15 cellular contexts compared by ENCODE assay signal in genomic region chr10:13453896-13454295, GRCh38.
A peak's percentile ranks its signal among the peaks of the same experiment; 100 is the strongest.
DNase-seq lines count a peak whose midpoint lies in the region; ATAC-seq, FAIRE-seq and TF ChIP-seq lines count a peak whose summit lies in the region.
"Had no signal": no experiment of that assay in that cellular context is flagged by ENCODE, and none has a peak within 500 bp of the region (broad histone marks: within the 10 kb centered on the region; RNA-seq: fewer than 3 reads in every experiment).

No MANE protein-coding gene starts in this region.

- no peak overlapping the region for H2AFZ ChIP-seq in GM12878 (ENCODE audit: control insufficient read depth, low read depth, low read length)

- no peak overlapping the region for H3K27ac ChIP-seq in GM12878 (ENCODE audit: control insufficient read depth, insufficient read depth)
- H3K27ac ChIP-seq: A549, HL-60 had no signal

- H3K79me2 ChIP-seq in GM12878 (ENCODE audit: control insufficient read depth, insufficient read depth, low read length): no peaks in the 10 kb centered on the region

- no peak for TF ChIP-seq POLR2A in GM12878 (IDR thresholded peaks at IDR 0.05; ENCODE audit: low read depth, low read length)

- no peak overlapping the region for H3K4me3 ChIP-seq in GM12878
- H3K4me3 ChIP-seq: A549 had no signal

- ATAC-seq in GM12878 (peak; percentile 81), GM18868 (IDR thresholded peaks at IDR 0.05; ENCODE audit: unreplicated experiment) (no peak)
- ATAC-seq in stimulated activated memory B cell treated with anti-CD40 and anti-IgM and Interleukin-4, amounts not matched to agents 10 μg/mL and 1 μg/mL and 100 μg/mL, for 72 hours: peak; percentile 79
- ATAC-seq: A549 had no signal

- H3K36me3 Mint-ChIP-seq in stimulated activated memory B cell treated with anti-CD40 and anti-IgM and Interleukin-4, amounts not matched to agents 10 μg/mL and 1 μg/mL and 100 μg/mL, for 72 hours: no peaks in the 10 kb centered on the region

- no TSS peak for BruUV-seq in GM12878 (replicated peaks; lab: Mats Ljungman, UMichigan)

- POLR2A ChIA-PET in GM12878 (lab: Charles Lee): interaction anchor here (0.5 kb wide), 1 partner anchor 12 kb away, joined by 3 read pairs; no protein-coding TSS in a partner anchor

- H3K9ac ChIP-seq in GM12878 (ENCODE audit: control insufficient read depth, insufficient read depth, low read length): no peak overlapping the region

- FAIRE-seq in GM12878 (lab: Jason Lieb, UNC): no peak
- FAIRE-seq: A549 had no signal

- H3K4me1 ChIP-seq in GM12878 (ENCODE audit: control insufficient read depth, insufficient read depth, low read length): no peaks in the 10 kb centered on the region

- H3K9me3 ChIP-seq in GM12878 (replicated peaks; ENCODE audit: control insufficient read depth, insufficient read depth, low read length): no peaks in the 10 kb centered on the region
- H3K9me3 ChIP-seq: A549 had no signal

- SMC1A ChIA-PET in GM12878 (lab: Charles Lee; ENCODE audit: uncharacterized antibody, unreplicated experiment): interaction anchor here (0.7 to 2.1 kb wide), 3 partner anchors 12 to 29 kb away, joined by 3 to 6 read pairs (median 3); no protein-coding TSS in a partner anchor

- no peaks in the 10 kb centered on the region for H3K9me3 Mint-ChIP-seq in stimulated activated memory B cell treated with anti-CD40 and anti-IgM and Interleukin-4, amounts not matched to agents 10 μg/mL and 1 μg/mL and 100 μg/mL, for 72 hours
- H3K9me3 Mint-ChIP-seq: central memory CD8-positive, alpha-beta T cell had no signal

- in situ Hi-C loops in GM12878 (cut with MboI): no loop called here

- peak; percentile 56 for DNase-seq in activated CD4-positive, alpha-beta T cell treated with anti-CD3 and anti-CD28 coated beads for 48 hours
- no peak for DNase-seq in activated CD4-positive, alpha-beta T cell treated with anti-CD3 and anti-CD28 coated beads, Interleukin-2, amount 50 U/mL, for 4 hours
- peak; percentile 56 for DNase-seq in OCI-M1 (lab: John Stamatoyannopoulos, UW)
- DNase-seq in GM12878 (ENCODE audit: low read depth, low spot score): peak; percentile 16
- DNase-seq in COR-L47 (lab: John Stamatoyannopoulos, UW): no peak
- no peak for DNase-seq in cortex of kidney (lab: John Stamatoyannopoulos, UW)
- DNase-seq: DND-41, NCI-H226, T1000, trophoblast cell had no signal

- intact Hi-C loops in GM12878 (cut with micrococcal nuclease; ENCODE audit: unreplicated experiment): no loop called here

- TF ChIP-seq CTCF in GM12878 (IDR thresholded peaks at IDR 0.05 in 2 of 3, conservative IDR thresholded peaks at IDR 0.05 in 1 of 3; ENCODE audit: control insufficient read depth in 2 of 3, extremely low read depth in 1 of 3, insufficient read depth in 1 of 3, low read depth in 3 of 3, low read length in 3 of 3): no peak

- no peak overlapping the region for H3K4me2 ChIP-seq in GM12878 (ENCODE audit: control insufficient read depth, insufficient read depth)
- H3K4me2 ChIP-seq: A549 had no signal

- no peaks in the 10 kb centered on the region for H4K20me1 ChIP-seq in GM12878 (ENCODE audit: control insufficient read depth, insufficient read depth)

- H3K27ac Mint-ChIP-seq in stimulated activated memory B cell treated with anti-CD40 and anti-IgM and Interleukin-4, amounts not matched to agents 10 μg/mL and 1 μg/mL and 100 μg/mL, for 72 hours: no peak overlapping the region

- RAD21 ChIA-PET in GM12878 (lab: Charles Lee; ENCODE audit: unreplicated experiment): no interaction called here

- TF ChIP-seq EP300 in GM12878 (IDR thresholded peaks at IDR 0.05; ENCODE audit: borderline replicate concordance in 1 of 2, control insufficient read depth in 1 of 2, low read depth in 2 of 2, low read length in 2 of 2): no peak

- CTCF ChIA-PET in GM12878 (lab: Yijun Ruan, JAX): interaction anchor here (1.5 kb wide), 1 partner anchor 14 kb away, joined by 8 read pairs; no protein-coding TSS in a partner anchor

- WGBS in GM12878 (ENCODE audit: insufficient coverage, insufficient replicate concordance, low lambda C conversion rate, missing lambda C conversion rate): 17% methylated on average over 8 of the region's 8 CpGs

- H3K4me1 Mint-ChIP-seq in stimulated activated memory B cell treated with anti-CD40 and anti-IgM and Interleukin-4, amounts not matched to agents 10 μg/mL and 1 μg/mL and 100 μg/mL, for 72 hours: peaks cover 8% of the 10 kb centered on the region

- no peak for TF ChIP-seq RAD21 in GM12878 (IDR thresholded peaks at IDR 0.05; ENCODE audit: insufficient read depth, low read depth, low read length)

- peaks cover 0 to 2% of the 10 kb centered on the region in 2 experiments; a peak in 3 of 4 replicates for H3K27me3 ChIP-seq in GM12878 (replicated peaks in 1 of 2; ENCODE audit: control insufficient read depth in 2 of 2, insufficient read depth in 2 of 2, low read length in 1 of 2)

- no peaks in the 10 kb centered on the region for H3K36me3 ChIP-seq in GM12878 (ENCODE audit: control insufficient read depth in 2 of 2, insufficient read depth in 2 of 2, low read length in 1 of 2)

- H3K4me3 Mint-ChIP-seq in stimulated activated memory B cell treated with anti-CD40 and anti-IgM and Interleukin-4, amounts not matched to agents 10 μg/mL and 1 μg/mL and 100 μg/mL, for 72 hours: no peak overlapping the region
- H3K4me3 Mint-ChIP-seq: central memory CD8-positive, alpha-beta T cell had no signal

- peaks cover 53% of the 10 kb centered on the region for H3K27me3 Mint-ChIP-seq in stimulated activated memory B cell treated with anti-CD40 and anti-IgM and Interleukin-4, amounts not matched to agents 10 μg/mL and 1 μg/mL and 100 μg/mL, for 72 hours

TF ChIP-seq in GM12878, 131 proteins besides CTCF, POLR2A, EP300 and RAD21:
- TF ChIP-seq BCLAF1 (IDR thresholded peaks at IDR 0.05) (no peak), RAD51 (IDR thresholded peaks at IDR 0.05) (peak; percentile 22; the same call in 1 of the 2 replicates), ESRRA (IDR thresholded peaks at IDR 0.05; ENCODE audit: low read length) (no peak), BHLHE40 (IDR thresholded peaks at IDR 0.05; ENCODE audit: borderline replicate concordance in 1 of 2, low read depth in 2 of 2, low read length in 1 of 2) (peak in 1 of 2 experiments; percentile 30; a peak in 1 of 4 replicates), E4F1 (IDR thresholded peaks at IDR 0.05; ENCODE audit: borderline replicate concordance, partially characterized antibody) (no peak)
TF ChIP-seq in GM12878: peak in this region for 2.

Comparison
In these comparisons a context has a peak if more than half of its experiments do, and no peak if none do; other contexts are left out.
1. DNase-seq: peak in activated CD4-positive, alpha-beta T cell treated with anti-CD3 and anti-CD28 coated beads for 48 hours (single experiment), OCI-M1 (single experiment) and GM12878 (single experiment); none in activated CD4-positive, alpha-beta T cell treated with anti-CD3 and anti-CD28 coated beads, Interleukin-2, amount 50 U/mL, for 4 hours (0 of 2), COR-L47 (single experiment) and cortex of kidney (single experiment).